Comparison of ENCODE assay signal across 8 cellular contexts in genomic region chr5:54309237-54309636, GRCh38. TPM values are rescaled to one million over a fixed set of nuclear protein-coding genes. Genes with fewer than 3 reads are reported as not detected.
A peak's percentile ranks its signal among the peaks of the same experiment; 100 is the strongest.
DNase-seq lines count a peak whose midpoint lies in the region; ATAC-seq and TF ChIP-seq lines count a peak whose summit lies in the region.

No MANE protein-coding gene starts in this region.

- TF ChIP-seq CTCF in Caco-2 (IDR thresholded peaks at IDR 0.05; ENCODE audit: insufficient read depth in 1 of 2, low read depth in 1 of 2, low read length in 1 of 2, severe bottlenecking in 1 of 2, unreplicated experiment in 1 of 2): no peak
- TF ChIP-seq CTCF in MM.1S (IDR thresholded peaks at IDR 0.05; ENCODE audit: low read length): no peak
- TF ChIP-seq CTCF in chondrocyte (IDR thresholded peaks at IDR 0.05): no peak

- H3K9me3 ChIP-seq in Caco-2 (no peaks in the 10 kb centered on the region), MM.1S (replicated peaks; ENCODE audit: insufficient read depth, low read length) (no peaks in the 10 kb centered on the region), mononuclear cell (ENCODE audit: low read depth, low read length) (no peaks in the 10 kb centered on the region)

- H3K27ac Mint-ChIP-seq in Caco-2 (ENCODE audit: unreplicated experiment): peak overlapping the region; percentile 96
- peak overlapping the region; percentile 53 for H3K27ac Mint-ChIP-seq in chondrocyte (ENCODE audit: unreplicated experiment)

- DNase-seq in Caco-2: no peak
- DNase-seq in MM.1S: no peak
- DNase-seq in chondrocyte (ENCODE audit: low spot score): no peak
- DNase-seq in NCI-H2227 treated with DMSO at 0.1 percent for 48 hours (lab: John Stamatoyannopoulos, UW): no peak
- DNase-seq in activated CD8-positive, alpha-beta memory T cell treated with anti-CD3 and anti-CD28 coated beads for 24 hours: no peak

- peaks cover 21% of the 10 kb centered on the region for H3K4me1 Mint-ChIP-seq in Caco-2 (ENCODE audit: low read depth, unreplicated experiment)
- peaks cover 19% of the 10 kb centered on the region for H3K4me1 Mint-ChIP-seq in chondrocyte (ENCODE audit: low read depth)

- ATAC-seq in GM18520 (IDR thresholded peaks at IDR 0.05; ENCODE audit: unreplicated experiment) (no peak), GM21367 (IDR thresholded peaks at IDR 0.05; ENCODE audit: unreplicated experiment) (no peak)

- H3K4me1 ChIP-seq in Caco-2 (peaks cover 22% of the 10 kb centered on the region), MM.1S (ENCODE audit: low read length) (peaks cover 6% of the 10 kb centered on the region; the same call in 1 of the 2 replicates), mononuclear cell (ENCODE audit: insufficient read depth, low read length) (peaks cover 15% of the 10 kb centered on the region)

- POLR2A ChIA-PET in Caco-2 (lab: Charles Lee): no interaction called here

- H3K4me2 ChIP-seq in MM.1S (ENCODE audit: low read depth, low read length): peak overlapping the region; percentile 79

- peak overlapping the region; percentile 91 for H3K4me3 Mint-ChIP-seq in Caco-2 (ENCODE audit: unreplicated experiment)
- H3K4me3 Mint-ChIP-seq in chondrocyte (ENCODE audit: unreplicated experiment): peak overlapping the region; percentile 95

- H3K9ac ChIP-seq in MM.1S (ENCODE audit: low read length): peak overlapping the region; percentile 71; the same call in 1 of the 2 replicates

- no TSS peak for BruUV-seq in Caco-2 (replicated peaks; lab: Mats Ljungman, UMichigan)

- H4K20me1 ChIP-seq in MM.1S (ENCODE audit: insufficient read depth, low read length): no peaks in the 10 kb centered on the region

- intact Hi-C loops in Caco-2 (cut with micrococcal nuclease; ENCODE audit: unreplicated experiment): no loop called here

- CTCF ChIA-PET in Caco-2 (lab: Charles Lee): no interaction called here

- H3K9me3 Mint-ChIP-seq in Caco-2 (ENCODE audit: unreplicated experiment) (peaks cover under 1% of the 10 kb centered on the region), chondrocyte (ENCODE audit: low read depth) (no peaks in the 10 kb centered on the region)

- 0 out of 2 replicates have a peak, but pooled peaks cover 8% of the 10 kb centered on the region for H3K79me2 ChIP-seq in MM.1S (ENCODE audit: low read length)

- H3K36me3 Mint-ChIP-seq in Caco-2 (ENCODE audit: insufficient read depth, unreplicated experiment) (peaks cover 30% of the 10 kb centered on the region), chondrocyte (ENCODE audit: low read depth) (no peaks in the 10 kb centered on the region)

- no peaks in the 10 kb centered on the region for H3K27me3 ChIP-seq in Caco-2 (replicated peaks; ENCODE audit: control insufficient read depth, insufficient read depth, low read length)
- H3K27me3 ChIP-seq in MM.1S (replicated peaks; ENCODE audit: insufficient read depth, low read length): no peaks in the 10 kb centered on the region
- no peaks in the 10 kb centered on the region for H3K27me3 ChIP-seq in mononuclear cell (ENCODE audit: insufficient read depth, low read length)

- no peak overlapping the region for H3K27ac ChIP-seq in MM.1S (ENCODE audit: low read length)

- H3K36me3 ChIP-seq in Caco-2 (ENCODE audit: control insufficient read depth, insufficient read depth, low read length) (no peaks in the 10 kb centered on the region), MM.1S (replicated peaks; ENCODE audit: insufficient read depth, low read length) (no peaks in the 10 kb centered on the region)

- no peak overlapping the region for H2AFZ ChIP-seq in MM.1S (ENCODE audit: low read length)

- H3K4me3 ChIP-seq in Caco-2 (ENCODE audit: low read depth, low read length) (peak overlapping the region; percentile 93), MM.1S (ENCODE audit: low read length) (peak overlapping the region; percentile 90), mononuclear cell (ENCODE audit: low read length) (peak overlapping the region; percentile 84)

- H3K27me3 Mint-ChIP-seq in Caco-2 (ENCODE audit: insufficient read depth, unreplicated experiment) (peaks cover 3% of the 10 kb centered on the region), chondrocyte (ENCODE audit: low read depth) (no peaks in the 10 kb centered on the region)

- H3K9me2 ChIP-seq in MM.1S (replicated peaks; ENCODE audit: insufficient read depth, low read length): no peaks in the 10 kb centered on the region

- no peaks in the 10 kb centered on the region for H3F3A ChIP-seq in MM.1S (ENCODE audit: insufficient read depth, low read length)

RNA-seq across cellular contexts. Expression of gene ARL15, which starts 1.1 kb away (rescaled TPM):
- total RNA-seq in Caco-2 (2022) (122 and 140 TPM in 2 replicates), chondrocyte (13.7 to 32.9 TPM (median 14.0 TPM) in 3 replicates), mononuclear cell (30.3 TPM)
